In genomic region chr10:73110345-73110849, GRCh38 we compare ENCODE assay signal across 8 cellular contexts. TPM values are rescaled to one million over a fixed set of nuclear protein-coding genes. Genes with fewer than 3 reads are reported as not detected.
A peak's percentile ranks its signal among the peaks of the same experiment; 100 is the strongest.
DNase-seq lines count a peak whose midpoint lies in the region; ATAC-seq and TF ChIP-seq lines count a peak whose summit lies in the region.

TSS of gene NUDT13 (plus strand) at chr10:73110455. CDS start at chr10:73114366, 3,911 bp downstream.

- intact Hi-C loops in Panc1 (cut with micrococcal nuclease; ENCODE audit: unreplicated experiment) = no loop called here

- ATAC-seq in HG02852 (IDR thresholded peaks at IDR 0.05; ENCODE audit: unreplicated experiment) (peak; percentile 83), Panc1 (peak; percentile 97), HG03039 (IDR thresholded peaks at IDR 0.05; ENCODE audit: unreplicated experiment) (no peak)

- H3K9me3 ChIP-seq in Panc1 (ENCODE audit: control insufficient read depth, insufficient read depth, low read depth, low read length) (no peaks in the 10 kb centered on the region), muscle layer of duodenum (ENCODE audit: control insufficient read depth in 1 of 2, low read length in 2 of 2) (no peaks in the 10 kb centered on the region)

- H3K27ac ChIP-seq in Panc1 (ENCODE audit: low read length) = peak within 1 kb of the TSS; percentile 99
- H3K27ac ChIP-seq in muscle layer of duodenum (ENCODE audit: low read length) = peak within 1 kb of the TSS; percentile 87
- H3K27ac ChIP-seq in substantia nigra (ENCODE audit: low read depth, low read length, poor library complexity, severe bottlenecking) = peak within 1 kb of the TSS; percentile 79

- in situ Hi-C loops in Panc1 (cut with HindIII; ENCODE audit: low pct_unique_long_range_greater_than_20kb, low sequenced_read_pairs) = no loop called here

- H3K4me1 ChIP-seq in Panc1 (ENCODE audit: control insufficient read depth, insufficient read depth, low read length) = peaks cover 4% of the 10 kb centered on the region
- peaks cover 0 to 3% of the 10 kb centered on the region in 2 donors for H3K4me1 ChIP-seq in muscle layer of duodenum (ENCODE audit: control insufficient read depth in 1 of 2, insufficient read depth in 2 of 2, low read length in 2 of 2)

- DNase-seq in ELF-1 (ENCODE audit: low read depth, low spot score) = peak; percentile 72
- DNase-seq in Panc1 (ENCODE audit: low read depth, low spot score) = no peak
- peak; percentile 3 for DNase-seq in activated T-helper 9 cell treated with anti-CD3 and anti-CD28 coated beads, Interleukin-2, amount 50 U/mL, for 16 hours (ENCODE audit: low read depth)
- DNase-seq in fibroblast of mammary gland (ENCODE audit: low read depth) = peak; percentile 76
- peak in 47 of 49 donors; percentile 5 to 85 (median 56) for DNase-seq in substantia nigra (lab: John Stamatoyannopoulos, UW)

- no TSS peak for BruUV-seq in Panc1 (replicated peaks; lab: Mats Ljungman, UMichigan)

- H3K27me3 ChIP-seq in Panc1 (ENCODE audit: control insufficient read depth, insufficient read depth, low read length) (no peaks in the 10 kb centered on the region), muscle layer of duodenum (ENCODE audit: low read depth, low read length) (no peaks in the 10 kb centered on the region)

- H3K36me3 ChIP-seq in Panc1 (ENCODE audit: control insufficient read depth, insufficient read depth, low read length) (no peaks in the 10 kb centered on the region), muscle layer of duodenum (ENCODE audit: control insufficient read depth in 1 of 2, insufficient read depth in 2 of 2, low read length in 2 of 2) (no peaks in the 10 kb centered on the region)

- no peak for TF ChIP-seq CTCF in Panc1 (IDR thresholded peaks at IDR 0.05)
- no peak for TF ChIP-seq CTCF in fibroblast of mammary gland (conservative IDR thresholded peaks at IDR 0.05; ENCODE audit: control insufficient read depth, insufficient read depth, low read depth, low read length)

- CTCF ChIA-PET in Panc1 (lab: Charles Lee) = interaction anchor here (0.6 to 1.5 kb wide), 3 partner anchors 8 to 14 kb away, joined by 4 to 8 read pairs (median 6); partner anchors contain the start of gene P4HA1

- POLR2A ChIA-PET in Panc1 (lab: Charles Lee) = interaction anchor here (1.3 to 1.7 kb wide), 2 partner anchors 12 to 14 kb away, joined by 3 to 10 read pairs; partner anchors contain the start of gene P4HA1

- H3K4me3 ChIP-seq in Panc1 (ENCODE audit: low read depth in 2 of 2, low read length in 2 of 2) (peak within 1 kb of the TSS; percentile 69 to 77), fibroblast of mammary gland (ENCODE audit: control insufficient read depth, low read depth, low read length) (peak within 1 kb of the TSS; percentile 63), muscle layer of duodenum (ENCODE audit: low read depth in 1 of 2, low read length in 2 of 2) (peak within 1 kb of the TSS; percentile 71 to 73)

RNA-seq across cellular contexts. Expression of gene NUDT13, which starts in this region (rescaled TPM):
- total RNA-seq in Panc1 (2021; ENCODE audit: unreplicated experiment) = 6.1 TPM
- 3.2 TPM for polyA plus RNA-seq in Panc1 (2012; ENCODE audit: insufficient read length)
